15 cellular contexts compared by ENCODE assay signal in genomic region chr20:44599715-44600114, GRCh38. TPM values are rescaled to one million over a fixed set of nuclear protein-coding genes. Genes with fewer than 3 reads are reported as not detected.
DNase-seq lines count a peak whose midpoint lies in the region; ATAC-seq and TF ChIP-seq lines count a peak whose summit lies in the region.
"Had no signal": no experiment of that assay in that cellular context is flagged by ENCODE, and none has a peak within 500 bp of the region (broad histone marks: within the 10 kb centered on the region; RNA-seq: fewer than 3 reads in every experiment).

No MANE protein-coding gene starts in this region.

- peak overlapping the region in 1 of 2 donors; percentile 15 for H3K4me3 ChIP-seq in stomach smooth muscle (ENCODE audit: low read length in 2 of 2)

- H3K27me3 ChIP-seq in stomach smooth muscle (ENCODE audit: control insufficient read depth in 1 of 2, insufficient read depth in 2 of 2, low read length in 2 of 2), result no peaks in the 10 kb centered on the region

- TF ChIP-seq CTCF in mesothelial cell of epicardium (IDR thresholded peaks at IDR 0.05; ENCODE audit: unreplicated experiment), result no peak
- TF ChIP-seq CTCF in natural killer cell (IDR thresholded peaks at IDR 0.05), result no peak

- peak overlapping the region; percentile 85 for H3K27ac ChIP-seq in stomach smooth muscle (ENCODE audit: low read length)

- H3K9me3 ChIP-seq in stomach smooth muscle (ENCODE audit: control insufficient read depth in 2 of 2, low read length in 2 of 2), result no peaks in the 10 kb centered on the region

- no peak for DNase-seq in activated naive CD8-positive, alpha-beta T cell treated with anti-CD3 and anti-CD28 coated beads, Interleukin-2, amount 50 U/mL, for 24 hours
- DNase-seq in mesothelial cell of epicardium (ENCODE audit: low spot score in 2 of 2, unreplicated experiment in 2 of 2), result no peak
- DNase-seq in activated T-cell treated with anti-CD3 and anti-CD28 coated beads, Interleukin-2, amount 50 U/mL, for 1 hour, result no peak
- DNase-seq in activated gamma-delta T cell (lab: John Stamatoyannopoulos, UW), result no peak
- no peak for DNase-seq in natural killer cell
- no peak for DNase-seq in stimulated activated CD4-positive, alpha-beta T cell treated with anti-CD3 and anti-CD28 coated beads, Interleukin-15, amount 100 ng/mL, for 24 hours
- DNase-seq: C1 segment of cervical spinal cord, cerebellar nuclear complex, DMS79, kidney glomerular epithelial cell, NCI-H1092 treated with DMSO at 0.1 percent for 48 hours, NCI-H226 had no signal

- H3K4me3 Mint-ChIP-seq in IgD-negative memory B cell (peak overlapping the region; percentile 34 to 93 (median 80)), mesothelial cell of epicardium (no peak overlapping the region), natural killer cell (no peak overlapping the region)
- H3K4me3 Mint-ChIP-seq in activated naive CD8-positive, alpha-beta T cell treated with anti-CD3 and anti-CD28 coated beads, Interleukin-2, amount 50 U/mL, for 24 hours, result peak overlapping the region; percentile 7
- H3K4me3 Mint-ChIP-seq: activated naive CD4-positive, alpha-beta T cell treated with anti-CD3 and anti-CD28 coated beads, Interleukin-2, amount 50 U/mL, for 24 hours had no signal

- H3K9me3 Mint-ChIP-seq in IgD-negative memory B cell, result no peaks in the 10 kb centered on the region
- no peaks in the 10 kb centered on the region for H3K9me3 Mint-ChIP-seq in activated naive CD8-positive, alpha-beta T cell treated with anti-CD3 and anti-CD28 coated beads, Interleukin-2, amount 50 U/mL, for 24 hours
- H3K9me3 Mint-ChIP-seq in mesothelial cell of epicardium, result no peaks in the 10 kb centered on the region
- H3K9me3 Mint-ChIP-seq in natural killer cell, result no peaks in the 10 kb centered on the region
- H3K9me3 Mint-ChIP-seq: activated naive CD4-positive, alpha-beta T cell treated with anti-CD3 and anti-CD28 coated beads, Interleukin-2, amount 50 U/mL, for 24 hours had no signal

- H3K36me3 ChIP-seq in stomach smooth muscle (ENCODE audit: control insufficient read depth in 2 of 2, insufficient read depth in 2 of 2, low read length in 2 of 2), result peaks cover 0 to 3% of the 10 kb centered on the region in 2 donors

- H3K27ac Mint-ChIP-seq in IgD-negative memory B cell (peak overlapping the region in 2 of 3 donors; percentile 93 to 99), mesothelial cell of epicardium (peak overlapping the region; percentile 94), natural killer cell (peak overlapping the region in 1 of 2 donors; percentile 33)
- H3K27ac Mint-ChIP-seq in activated naive CD8-positive, alpha-beta T cell treated with anti-CD3 and anti-CD28 coated beads, Interleukin-2, amount 50 U/mL, for 24 hours, result peak overlapping the region; percentile 23
- H3K27ac Mint-ChIP-seq: activated naive CD4-positive, alpha-beta T cell treated with anti-CD3 and anti-CD28 coated beads, Interleukin-2, amount 50 U/mL, for 24 hours had no signal

- H3K4me1 Mint-ChIP-seq in IgD-negative memory B cell, result peaks cover 57 to 71% (median 59%) of the 10 kb centered on the region in 3 donors
- peaks cover 44% of the 10 kb centered on the region for H3K4me1 Mint-ChIP-seq in activated naive CD8-positive, alpha-beta T cell treated with anti-CD3 and anti-CD28 coated beads, Interleukin-2, amount 50 U/mL, for 24 hours
- peaks cover 37% of the 10 kb centered on the region for H3K4me1 Mint-ChIP-seq in mesothelial cell of epicardium
- peaks cover 12 to 23% of the 10 kb centered on the region in 2 donors for H3K4me1 Mint-ChIP-seq in natural killer cell

- H3K27me3 Mint-ChIP-seq in IgD-negative memory B cell, result no peaks in the 10 kb centered on the region
- no peaks in the 10 kb centered on the region for H3K27me3 Mint-ChIP-seq in activated naive CD8-positive, alpha-beta T cell treated with anti-CD3 and anti-CD28 coated beads, Interleukin-2, amount 50 U/mL, for 24 hours
- H3K27me3 Mint-ChIP-seq in mesothelial cell of epicardium (ENCODE audit: low read depth), result no peaks in the 10 kb centered on the region
- no peaks in the 10 kb centered on the region for H3K27me3 Mint-ChIP-seq in natural killer cell (ENCODE audit: low read depth in 2 of 2)
- H3K27me3 Mint-ChIP-seq: activated naive CD4-positive, alpha-beta T cell treated with anti-CD3 and anti-CD28 coated beads, Interleukin-2, amount 50 U/mL, for 24 hours had no signal

- intact Hi-C loops in natural killer cell (cut with micrococcal nuclease), result loop anchor here (5.0 kb wide), 1 partner anchor 77 kb away; the partner anchor contains the start of gene SERINC3

- ATAC-seq in activated naive CD8-positive, alpha-beta T cell treated with anti-CD3 and anti-CD28 coated beads, Interleukin-2, amount 50 U/mL, for 24 hours, result no peak
- no peak for ATAC-seq in natural killer cell

- H3K9ac ChIP-seq in stomach smooth muscle (ENCODE audit: low read length in 2 of 2), result peak overlapping the region in 1 of 2 donors; percentile 21

- peaks cover 2% of the 10 kb centered on the region for H3K36me3 Mint-ChIP-seq in IgD-negative memory B cell
- no peaks in the 10 kb centered on the region for H3K36me3 Mint-ChIP-seq in activated naive CD8-positive, alpha-beta T cell treated with anti-CD3 and anti-CD28 coated beads, Interleukin-2, amount 50 U/mL, for 24 hours (ENCODE audit: low read depth)
- peaks cover 7% of the 10 kb centered on the region for H3K36me3 Mint-ChIP-seq in mesothelial cell of epicardium
- no peaks in the 10 kb centered on the region for H3K36me3 Mint-ChIP-seq in natural killer cell

- H3K4me1 ChIP-seq in stomach smooth muscle (ENCODE audit: control insufficient read depth, insufficient read depth, low read length), result peaks cover 71% of the 10 kb centered on the region

RNA-seq across cellular contexts. Expression of gene PKIG, which starts 17.3 kb away (rescaled TPM):
- polyA plus RNA-seq in IgD-negative memory B cell, result 63.3 TPM
- total RNA-seq in mesothelial cell of epicardium (50.4 to 59.1 TPM (median 51.6 TPM) in 3 replicates), natural killer cell (1 to 10 TPM in 2 of 3 donors, under 1 TPM in 1; 0.82 to 1.5 (median 1.5) TPM)

RNA-seq across cellular contexts. Expression of gene ADA, which starts 51.8 kb away (rescaled TPM):
- 10.5 TPM for polyA plus RNA-seq in IgD-negative memory B cell
- 21.7 to 23.1 TPM (median 22.5 TPM) in 3 replicates for total RNA-seq in mesothelial cell of epicardium
- 10 to 100 TPM; 71.7 to 94.2 (median 73.9) TPM for total RNA-seq in natural killer cell

Comparison
In these comparisons a context has a peak if more than half of its experiments do, and no peak if none do; other contexts are left out.
1. H3K4me3 Mint-ChIP-seq: peak in IgD-negative memory B cell (4 of 4) and activated naive CD8-positive, alpha-beta T cell treated with anti-CD3 and anti-CD28 coated beads, Interleukin-2, amount 50 U/mL, for 24 hours (single experiment); none in mesothelial cell of epicardium (single experiment) and natural killer cell (single experiment).
2. RNA of gene PKIG, which starts 17.3 kb away (total RNA-seq): 50.4 to 59.1 TPM in mesothelial cell of epicardium; 0.82 to 1.5 TPM in natural killer cell; every median in the first group is over 10 times any median in the second.